1 cellular context compared by ENCODE assay signal in genomic region chr22:37893583-37893983, GRCh38.
TF ChIP-seq lines count a peak whose summit lies in the region.

No MANE protein-coding gene starts in this region.

TF ChIP-seq in WTC11, 78 proteins besides CTCF, POLR2A, EP300 and RAD21 (continued from another document):
- no peak for TF ChIP-seq PRDM15 (CRISPR knock-in tag; IDR thresholded peaks at IDR 0.05)
- no peak for TF ChIP-seq USF2 (CRISPR knock-in tag; IDR thresholded peaks at IDR 0.05)
- TF ChIP-seq KAT7 (CRISPR knock-in tag; IDR thresholded peaks at IDR 0.05; ENCODE audit: borderline replicate concordance), result no peak
- no peak for TF ChIP-seq JAZF1 (CRISPR knock-in tag; IDR thresholded peaks at IDR 0.05)
- TF ChIP-seq SP1 (CRISPR knock-in tag; conservative IDR thresholded peaks at IDR 0.05), result no peak
- no peak for TF ChIP-seq SOX15 (CRISPR knock-in tag; IDR thresholded peaks at IDR 0.05)
- TF ChIP-seq IRF1 (CRISPR knock-in tag; IDR thresholded peaks at IDR 0.05), result no peak
- no peak for TF ChIP-seq MLX (CRISPR knock-in tag; IDR thresholded peaks at IDR 0.05)
- TF ChIP-seq ZNF263 (CRISPR knock-in tag; IDR thresholded peaks at IDR 0.05; ENCODE audit: low read depth), result no peak
- no peak for TF ChIP-seq ELF4 (CRISPR knock-in tag; IDR thresholded peaks at IDR 0.05; ENCODE audit: low read depth)
TF ChIP-seq in WTC11: peak in this region for 0.
